9 cellular contexts compared by ENCODE assay signal in the genomic region with DNA sequence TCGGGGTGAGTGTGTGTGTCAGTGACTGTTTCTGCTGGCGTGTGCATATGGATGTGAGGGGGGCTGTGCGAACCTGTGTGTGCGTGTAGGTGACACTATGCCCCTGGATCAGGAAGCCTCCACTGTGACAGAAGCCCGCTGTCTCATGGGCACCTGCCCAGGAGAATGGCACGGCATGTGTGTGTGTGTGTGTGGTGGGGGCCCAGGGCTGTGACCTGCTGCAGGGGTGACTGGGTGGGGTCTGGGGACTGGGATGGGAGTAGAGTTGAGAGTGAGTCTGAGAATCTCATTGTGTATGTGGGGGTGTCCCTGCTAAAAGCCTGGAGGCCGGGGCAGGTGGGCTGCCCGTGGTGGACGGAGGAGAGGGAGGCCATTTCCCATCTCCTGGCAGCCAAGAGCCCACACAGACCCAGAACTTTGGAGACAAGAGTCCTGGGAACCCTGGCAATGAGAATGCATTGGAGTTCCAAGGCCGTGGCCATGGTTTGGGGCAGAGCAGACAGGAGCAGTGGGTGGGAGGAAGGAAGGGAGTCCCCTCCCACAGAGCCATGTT. TPM values are rescaled to one million over a fixed set of nuclear protein-coding genes. Genes with fewer than 3 reads are reported as not detected.
A peak's percentile ranks its signal among the peaks of the same experiment; 100 is the strongest.
DNase-seq lines count a peak whose midpoint lies in the region; ATAC-seq and TF ChIP-seq lines count a peak whose summit lies in the region.
"Had no signal": no experiment of that assay in that cellular context is flagged by ENCODE, and none has a peak within 500 bp of the region (broad histone marks: within the 10 kb centered on the region; RNA-seq: fewer than 3 reads in every experiment).

No MANE protein-coding gene starts in this region.

- no peaks in the 10 kb centered on the region for H3K27me3 Mint-ChIP-seq in naive B cell

- no peak overlapping the region for H3K27ac Mint-ChIP-seq in naive B cell

- H2AFZ ChIP-seq in mammary epithelial cell (ENCODE audit: low read depth, low read length) = peak overlapping the region; percentile 0

- intact Hi-C loops in left ventricle myocardium inferior (cut with micrococcal nuclease) (no loop called here), Right ventricle myocardium inferior (cut with DNase I) (loop anchor here (10.0 kb wide), 1 partner anchor 315 kb away; no protein-coding TSS in a partner anchor), mammary epithelial cell (cut with micrococcal nuclease) (loop anchor here (1.0 to 10.0 kb wide), 2 partner anchors 8 to 235 kb away; no protein-coding TSS in a partner anchor), aorta (cut with DNase I) (loop anchor here (5.0 kb wide), 3 partner anchors 42 to 262 kb away; a partner anchor contains a TSS)

- peaks cover 22 to 26% (median 22%) of the 10 kb centered on the region in 3 donors for H3K4me1 Mint-ChIP-seq in naive B cell

- peak overlapping the region; percentile 72 for H3K9ac ChIP-seq in mammary epithelial cell (ENCODE audit: insufficient read depth, low read length)
- H3K9ac ChIP-seq: KMS-11 had no signal

- ATAC-seq in Right ventricle myocardium inferior (no peak), naive B cell (ENCODE audit: low read depth in 2 of 2) (peak; percentile 7 to 13), aorta (ENCODE audit: low FRiP score) (no peak), GM21528 (IDR thresholded peaks at IDR 0.05; ENCODE audit: low FRiP score, unreplicated experiment) (no peak)

- dilution Hi-C loops in mammary epithelial cell (cut with HindIII; ENCODE audit: low sequenced_read_pairs) = no loop called here

- H3K27ac ChIP-seq in left ventricle myocardium inferior (replicated peaks) = peak overlapping the region; percentile 83
- H3K27ac ChIP-seq in mammary epithelial cell (ENCODE audit: insufficient read depth, low read depth, low read length) = peak overlapping the region; percentile 49
- H3K27ac ChIP-seq in aorta (ENCODE audit: low read depth in 1 of 2, low read length in 2 of 2) = peak overlapping the region in 1 of 2 donors; percentile 72
- H3K27ac ChIP-seq: KMS-11 had no signal

- H3K36me3 Mint-ChIP-seq in naive B cell = no peaks in the 10 kb centered on the region

- H3K9me3 ChIP-seq in left ventricle myocardium inferior (replicated peaks) = no peaks in the 10 kb centered on the region
- no peaks in the 10 kb centered on the region for H3K9me3 ChIP-seq in mammary epithelial cell (replicated peaks; ENCODE audit: insufficient read depth, low read length)
- no peaks in the 10 kb centered on the region for H3K9me3 ChIP-seq in aorta (ENCODE audit: control insufficient read depth, low read length)

- CTCF ChIA-PET in mammary epithelial cell (lab: Charles Lee; ENCODE audit: low non-redundant PET) = no interaction called here

- peak overlapping the region; percentile 74 for H3K4me2 ChIP-seq in mammary epithelial cell (ENCODE audit: insufficient read depth, low read depth, low read length)
- H3K4me2 ChIP-seq: KMS-11 had no signal

- in situ Hi-C loops in mammary epithelial cell (cut with MboI; ENCODE audit: low sequenced_read_pairs in 2 of 2) = no loop called here

- TF ChIP-seq CTCF in left ventricle myocardium inferior (IDR thresholded peaks at IDR 0.05; ENCODE audit: borderline replicate concordance) (no peak), mammary epithelial cell (conservative IDR thresholded peaks at IDR 0.05 in 1 of 2, IDR thresholded peaks at IDR 0.05 in 1 of 2; ENCODE audit: extremely low read depth in 1 of 2, insufficient read depth in 1 of 2, low read depth in 1 of 2, low read length in 2 of 2) (no peak)

- H3K4me3 ChIP-seq in left ventricle myocardium inferior (peak overlapping the region; percentile 11), mammary epithelial cell (replicated peaks in 1 of 3; ENCODE audit: insufficient read depth in 1 of 3, low read depth in 2 of 3, low read length in 3 of 3) (peak overlapping the region; percentile 41 to 88 (median 81)), aorta (ENCODE audit: low read length in 2 of 2) (peak overlapping the region; percentile 76 to 80)

- no peaks in the 10 kb centered on the region for H3K36me3 ChIP-seq in left ventricle myocardium inferior
- peaks cover 10% of the 10 kb centered on the region for H3K36me3 ChIP-seq in mammary epithelial cell (ENCODE audit: insufficient read depth, low read length)
- no peaks in the 10 kb centered on the region for H3K36me3 ChIP-seq in aorta (ENCODE audit: control insufficient read depth in 1 of 2, insufficient read depth in 2 of 2, low read length in 1 of 2)

- 0% methylated on average over 1 of the region's 10 CpGs for WGBS in mammary epithelial cell (ENCODE audit: low coverage, missing lambda C conversion rate)
- 6 to 12% methylated on average over 10 of the region's 10 CpGs for WGBS in aorta, 2 donors

- BruUV-seq in mammary epithelial cell (replicated peaks; lab: Mats Ljungman, UMichigan) = TSS peak; percentile 56

- no peaks in the 10 kb centered on the region for H4K20me1 ChIP-seq in mammary epithelial cell (ENCODE audit: insufficient read depth, low read length)

- H3K4me3 Mint-ChIP-seq in naive B cell = peak overlapping the region in 3 of 8 donors; percentile 60 to 89 (median 79)

- no peaks in the 10 kb centered on the region for H3K9me3 Mint-ChIP-seq in naive B cell

- H3K4me1 ChIP-seq in left ventricle myocardium inferior = peaks cover 40% of the 10 kb centered on the region
- peaks cover 30% of the 10 kb centered on the region for H3K4me1 ChIP-seq in mammary epithelial cell (ENCODE audit: insufficient read depth, low read length)
- no peaks in the 10 kb centered on the region for H3K4me1 ChIP-seq in aorta (ENCODE audit: control insufficient read depth in 1 of 2, insufficient read depth in 2 of 2, low read length in 2 of 2)

- no peak for DNase-seq in left ventricle myocardium inferior
- no peak for DNase-seq in Right ventricle myocardium inferior (ENCODE audit: missing footprints)
- DNase-seq in mammary epithelial cell = peak; percentile 37
- no peak for DNase-seq in naive B cell
- DNase-seq in aorta = peak; percentile 51 to 77
- DNase-seq in DMS53 (lab: John Stamatoyannopoulos, UW) = no peak
- no peak for DNase-seq in SW480 (ENCODE audit: low spot score)

- H3K27me3 ChIP-seq in left ventricle myocardium inferior (ENCODE audit: low read depth) = no peaks in the 10 kb centered on the region
- no peaks in the 10 kb centered on the region for H3K27me3 ChIP-seq in mammary epithelial cell (ENCODE audit: insufficient read depth, low read length)
- H3K27me3 ChIP-seq in aorta (ENCODE audit: control insufficient read depth in 1 of 2, insufficient read depth in 2 of 2, low read length in 1 of 2) = no peaks in the 10 kb centered on the region

- peaks cover 82% of the 10 kb centered on the region for H3K79me2 ChIP-seq in mammary epithelial cell (ENCODE audit: insufficient read depth, low read length)

RNA-seq across cellular contexts. Expression of a gene that starts 6.4 kb away (rescaled TPM):
- total RNA-seq in left ventricle myocardium inferior (69.6 TPM), Right ventricle myocardium inferior (106 TPM), mammary epithelial cell (100 to 1,000 TPM; 716 to 802 TPM), aorta (1,000 to 10,000 TPM in 1 of 2 donors, 100 to 1,000 TPM in 1; 695 to 1,409 TPM)
- polyA plus RNA-seq in mammary epithelial cell (499 TPM), naive B cell (ENCODE audit: low read depth in 6 of 6) (10 to 100 TPM; 53.6 to 85.7 (median 76.7) TPM), aorta (100 to 1,000 TPM; 800 to 937 TPM)
- 299 TPM for polyA minus RNA-seq in mammary epithelial cell

RNA-seq across cellular contexts. Expression of a gene that starts 41.8 kb away (rescaled TPM):
- total RNA-seq in left ventricle myocardium inferior = 17.7 TPM
- 25.6 TPM for total RNA-seq in Right ventricle myocardium inferior
- total RNA-seq in mammary epithelial cell = 10 to 100 TPM; 46.0 to 70.1 TPM
- polyA plus RNA-seq in mammary epithelial cell = 131 TPM
- 123 TPM for polyA minus RNA-seq in mammary epithelial cell
- polyA plus RNA-seq in naive B cell (ENCODE audit: low read depth in 6 of 6) = 100 to 1,000 TPM in 5 of 6 donors, 10 to 100 TPM in 1; 98.8 to 134 (median 112) TPM
- 10 to 100 TPM; 51.3 to 56.7 TPM for total RNA-seq in aorta
- polyA plus RNA-seq in aorta = 10 to 100 TPM; 17.6 to 30.3 TPM

Comparison
In these comparisons a context has a peak if more than half of its experiments do, and no peak if none do; other contexts are left out.
1. DNase-seq: peak in mammary epithelial cell (single experiment) and aorta (2 of 2); none in left ventricle myocardium inferior (single experiment), Right ventricle myocardium inferior (single experiment), naive B cell (single experiment), DMS53 (single experiment) and SW480 (single experiment).
2. H3K4me3 ChIP-seq: peak in every context shown above with its lines; median percentile 81 in mammary epithelial cell; 78 in aorta; 11 in left ventricle myocardium inferior.
3. ATAC-seq: peak in naive B cell (2 of 2); none in Right ventricle myocardium inferior (single experiment), aorta (single experiment) and GM21528 (single experiment).